In genomic region chr14:22830329-22831010, GRCh38 we compare ENCODE assay signal across 8 cellular contexts. TPM values are rescaled to one million over a fixed set of nuclear protein-coding genes. Genes with fewer than 3 reads are reported as not detected.
A peak's percentile ranks its signal among the peaks of the same experiment; 100 is the strongest.
DNase-seq lines count a peak whose midpoint lies in the region; ATAC-seq and TF ChIP-seq lines count a peak whose summit lies in the region.

No MANE protein-coding gene starts in this region.

- H3K4me3 ChIP-seq in SJCRH30 = peak overlapping the region; percentile 87
- peak overlapping the region; percentile 94 for H3K4me3 ChIP-seq in fibroblast of mammary gland (ENCODE audit: control insufficient read depth, low read depth, low read length)
- peak overlapping the region; percentile 64 to 80 (median 74) for H3K4me3 ChIP-seq in sigmoid colon

- 11 to 14% methylated on average over 6 of the region's 6 CpGs for WGBS in sigmoid colon, 2 donors

- no peak for TF ChIP-seq POLR2A in sigmoid colon (IDR thresholded peaks at IDR 0.05)

- no peaks in the 10 kb centered on the region for H3K4me1 ChIP-seq in SJCRH30
- peaks cover 0 to 14% (median 10%) of the 10 kb centered on the region in 4 donors for H3K4me1 ChIP-seq in sigmoid colon

- H3K27ac ChIP-seq in SJCRH30 (peak overlapping the region; percentile 68), sigmoid colon (peak overlapping the region; percentile 77 to 86 (median 80))

- DNase-seq in SJCRH30 (no peak), fibroblast of mammary gland (ENCODE audit: low read depth) (no peak), sigmoid colon (no peak), inferior parietal cortex (ENCODE audit: extremely low spot score) (no peak), cortex of kidney (lab: John Stamatoyannopoulos, UW) (no peak)
- DNase-seq in NK-92 treated with Interleukin-12 subunit alpha and Interleukin-12 subunit beta, amount 100 ng/mL, for 24 hours (lab: John Stamatoyannopoulos, UW) = no peak

- TF ChIP-seq CTCF in fibroblast of mammary gland (conservative IDR thresholded peaks at IDR 0.05; ENCODE audit: control insufficient read depth, insufficient read depth, low read depth, low read length) (no peak), sigmoid colon (IDR thresholded peaks at IDR 0.05) (no peak)

- H3K9me3 ChIP-seq in SJCRH30 (replicated peaks) (no peaks in the 10 kb centered on the region), sigmoid colon (no peaks in the 10 kb centered on the region)

- no peak for TF ChIP-seq EP300 in sigmoid colon (IDR thresholded peaks at IDR 0.05)

- peak; percentile 8 for ATAC-seq in GM21515 (IDR thresholded peaks at IDR 0.05; ENCODE audit: unreplicated experiment)
- no peak for ATAC-seq in HG03520 (IDR thresholded peaks at IDR 0.05; ENCODE audit: unreplicated experiment)

- intact Hi-C loops in sigmoid colon (cut with DNase I) = no loop called here

- H3K27me3 ChIP-seq in SJCRH30 = no peaks in the 10 kb centered on the region
- no peaks in the 10 kb centered on the region for H3K27me3 ChIP-seq in sigmoid colon

- H3K36me3 ChIP-seq in SJCRH30 = peaks cover 16% of the 10 kb centered on the region
- peaks cover 0 to 20% (median 9%) of the 10 kb centered on the region in 4 donors for H3K36me3 ChIP-seq in sigmoid colon

RNA-seq across cellular contexts. Expression of gene MRPL52, which starts 0.8 kb away (rescaled TPM):
- 65.1 and 95.5 TPM in 2 replicates for total RNA-seq in SJCRH30 (2014; rRNA removed; shearing (Covaris generic))
- total RNA-seq in sigmoid colon = 100 to 1,000 TPM in 1 of 4 donors, 10 to 100 TPM in 3; 54.6 to 333 (median 58.3) TPM
- polyA plus RNA-seq in sigmoid colon = 100 to 1,000 TPM in 2 of 3 donors, 10 to 100 TPM in 1; 64.3 to 117 (median 105) TPM

RNA-seq across cellular contexts. Expression of gene MMP14, which starts 5.9 kb away (rescaled TPM):
- total RNA-seq in SJCRH30 (2014; rRNA removed; shearing (Covaris generic)) = 96.7 and 98.7 TPM in 2 replicates
- 100 to 1,000 TPM in 3 of 4 donors, 10 to 100 TPM in 1; 86.6 to 140 (median 115) TPM for total RNA-seq in sigmoid colon
- polyA plus RNA-seq in sigmoid colon = 10 to 100 TPM; 21.0 to 85.4 (median 33.5) TPM

RNA-seq across cellular contexts. Expression of gene SLC7A7, which starts 15.2 kb away (rescaled TPM):
- total RNA-seq in SJCRH30 (2014; rRNA removed; shearing (Covaris generic)) = 46.2 and 47.8 TPM in 2 replicates
- 10 to 100 TPM; 16.1 to 23.5 (median 16.5) TPM for total RNA-seq in sigmoid colon
- polyA plus RNA-seq in sigmoid colon = 10 to 100 TPM; 15.6 to 22.7 (median 16.4) TPM

RNA-seq across cellular contexts. Expression of gene LRP10, which starts 41.1 kb away (rescaled TPM):
- 12.2 and 12.5 TPM in 2 replicates for total RNA-seq in SJCRH30 (2014; rRNA removed; shearing (Covaris generic))
- total RNA-seq in sigmoid colon = 100 to 1,000 TPM in 2 of 4 donors, 10 to 100 TPM in 2; 75.3 to 124 (median 95.1) TPM
- polyA plus RNA-seq in sigmoid colon = 100 to 1,000 TPM in 1 of 3 donors, 10 to 100 TPM in 2; 34.4 to 139 (median 42.6) TPM

RNA-seq across cellular contexts. Expression of gene REM2, which starts 52.6 kb away (rescaled TPM):
- total RNA-seq in SJCRH30 (2014; rRNA removed; shearing (Covaris generic)) = not detected in 2 replicates
- 1 to 10 TPM in 1 of 4 donors, under 1 TPM in 2, not detected in 1; 0.71 to 1.4 (median 0.81) TPM for total RNA-seq in sigmoid colon
- polyA plus RNA-seq in sigmoid colon = under 1 TPM in 2 of 3 donors, not detected in 1; 0.60 to 0.96 TPM
